ENCODE assay signal across 20 cellular contexts in genomic region chr13:37457594-37457993, GRCh38.
"Had no signal": no experiment of that assay in that cellular context is flagged by ENCODE, and none has a peak within 500 bp of the region (broad histone marks: within the 10 kb centered on the region; RNA-seq: fewer than 3 reads in every experiment).

No MANE protein-coding gene starts in this region.

- H3K27me3 ChIP-seq: cardiac muscle cell, colonic mucosa, esophagus muscularis mucosa, ovary, right lobe of liver, stomach, testis had no signal

- H3K4me1 ChIP-seq: colonic mucosa, esophagus muscularis mucosa, right lobe of liver, stomach, testis had no signal

- ATAC-seq: activated CD4-positive, CD25-positive, alpha-beta regulatory T cell treated with anti-CD3 and anti-CD28 coated beads, Interleukin-2, amount 50 U/mL, for 24 hours; activated T-helper 17 cell treated with anti-CD3 and anti-CD28 coated beads, Interleukin-2, amount 50 U/mL, for 72 hours; left cardiac atrium; right lobe of liver had no signal

- H3K36me3 ChIP-seq: cardiac muscle cell, colonic mucosa, esophagus muscularis mucosa, ovary, right lobe of liver, stomach had no signal

- H3K9me3 ChIP-seq: colonic mucosa, esophagus muscularis mucosa, ovary, right lobe of liver, testis had no signal

- H3K4me3 ChIP-seq: cardiac muscle cell, colonic mucosa, esophagus muscularis mucosa, lung, ovary, right lobe of liver, stomach, testis had no signal

- DNase-seq: activated naive CD4-positive, alpha-beta T cell treated with Interleukin-2 at 50 U/mL for 16 hours; activated T-cell treated with anti-CD3 and anti-CD28 coated beads for 4 hours; aorta; colonic mucosa; head of caudate nucleus; immature natural killer cell; left cardiac atrium; midbrain; ovary; right lobe of liver; stimulated activated CD4-positive, alpha-beta T cell treated with anti-CD3 and anti-CD28 coated beads, Interleukin-1b, Interleukin-23, amount 100 ng/mL, for 48 hours; stomach; T-helper 1 cell; T1000; testis had no signal
